Comparison of ENCODE assay signal across 20 cellular contexts in the genomic region with DNA sequence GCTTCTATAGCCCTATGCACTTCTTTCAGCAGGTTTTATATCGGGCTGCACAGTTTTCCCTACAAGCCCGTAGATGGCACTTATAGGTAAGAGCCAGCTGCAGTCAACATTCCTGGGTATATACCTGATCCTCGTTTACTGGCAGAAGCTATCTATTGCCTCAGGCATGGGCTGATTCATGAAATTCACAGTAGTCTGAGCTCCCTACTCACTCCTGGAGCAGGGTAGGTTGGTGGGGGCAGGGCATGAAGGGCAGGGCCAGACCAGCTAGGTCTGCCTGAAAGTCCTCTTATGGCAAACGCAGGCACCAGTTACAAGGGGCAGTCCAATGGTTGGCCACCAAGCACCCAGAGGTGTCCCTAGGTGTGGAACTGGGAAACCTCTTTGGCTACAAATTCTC.
DNase-seq lines count a peak whose midpoint lies in the region; ATAC-seq, FAIRE-seq and TF ChIP-seq lines count a peak whose summit lies in the region.
"Had no signal": no experiment of that assay in that cellular context is flagged by ENCODE, and none has a peak within 500 bp of the region (broad histone marks: within the 10 kb centered on the region; RNA-seq: fewer than 3 reads in every experiment).

No MANE protein-coding gene starts in this region.

- H3K4me2 ChIP-seq in keratinocyte (ENCODE audit: control insufficient read depth, extremely low read depth, insufficient read depth, low read depth, low read length), result no peak overlapping the region

- no peak overlapping the region for H3K27ac ChIP-seq in RWPE2 (ENCODE audit: poor library complexity, severe bottlenecking)
- H3K27ac ChIP-seq in keratinocyte (ENCODE audit: control insufficient read depth, insufficient read depth, low read length), result no peak overlapping the region
- no peak overlapping the region for H3K27ac ChIP-seq in heart left ventricle
- H3K27ac ChIP-seq: HL-60 had no signal

- no peak overlapping the region for H2AFZ ChIP-seq in keratinocyte (ENCODE audit: control insufficient read depth, low read length)

- H3K27me3 Mint-ChIP-seq in activated T-cell treated with anti-CD3 and anti-CD28 coated beads, Interleukin-2, amount 50 U/mL, for 24 hours, result peaks cover 2% of the 10 kb centered on the region

- TF ChIP-seq CTCF in RWPE2 (IDR thresholded peaks at IDR 0.05; ENCODE audit: poor library complexity, severe bottlenecking), result no peak
- TF ChIP-seq CTCF in keratinocyte (optimal IDR thresholded peaks at IDR 0.05 in 1 of 3, IDR thresholded peaks at IDR 0.05 in 1 of 3, conservative IDR thresholded peaks at IDR 0.05 in 1 of 3; ENCODE audit: extremely low read depth in 1 of 3, insufficient read depth in 2 of 3, low read length in 3 of 3), result no peak
- TF ChIP-seq CTCF in heart left ventricle (IDR thresholded peaks at IDR 0.05), result no peak

- no peaks in the 10 kb centered on the region for H3K36me3 Mint-ChIP-seq in activated T-cell treated with anti-CD3 and anti-CD28 coated beads, Interleukin-2, amount 50 U/mL, for 24 hours (ENCODE audit: low read depth)

- peak; percentile 10 for DNase-seq in ELR (ENCODE audit: low read depth)
- DNase-seq in M059J (ENCODE audit: low read depth), result peak; percentile 8
- peak; percentile 62 for DNase-seq in RWPE2 (ENCODE audit: low spot score)
- DNase-seq in keratinocyte (ENCODE audit: low read depth, low spot score), result peak; percentile 2
- no peak for DNase-seq in activated T-cell treated with anti-CD3 and anti-CD28 coated beads, Interleukin-2, amount 50 U/mL, for 24 hours
- DNase-seq in heart left ventricle, result no peak
- no peak for DNase-seq in NOMO-1 treated with DMSO at 0.1 percent for 48 hours (lab: John Stamatoyannopoulos, UW; ENCODE audit: unreplicated experiment)
- DNase-seq: ACHN; AML-193; Caco-2; DMS153; NCI-H1417; NCI-H187 treated with DMSO at 0.1 percent for 48 hours; NCI-H2227 treated with DMSO at 0.1 percent for 48 hours; NCI-H524 treated with DMSO at 0.1 percent for 48 hours; NK-92 treated with Interleukin-12 subunit alpha and Interleukin-12 subunit beta, amount 100 ng/mL, for 24 hours; OCI-M1 had no signal

- no peaks in the 10 kb centered on the region for H3K27me3 ChIP-seq in RWPE2 (ENCODE audit: insufficient read depth, poor library complexity, severe bottlenecking)
- no peaks in the 10 kb centered on the region for H3K27me3 ChIP-seq in keratinocyte (ENCODE audit: control insufficient read depth, extremely low read depth, insufficient read depth, low read length)
- no peaks in the 10 kb centered on the region for H3K27me3 ChIP-seq in heart left ventricle

- intact Hi-C loops in heart left ventricle (cut with DNase I), result no loop called here

- H3K36me3 ChIP-seq in RWPE2 (ENCODE audit: low read depth) (no peaks in the 10 kb centered on the region), keratinocyte (ENCODE audit: control insufficient read depth in 2 of 2, extremely low read depth in 1 of 2, insufficient read depth in 2 of 2, low read length in 2 of 2) (no peaks in the 10 kb centered on the region), heart left ventricle (no peaks in the 10 kb centered on the region)
- H3K36me3 ChIP-seq: HAP-1 had no signal

- no peak for TF ChIP-seq POLR2A in heart left ventricle (IDR thresholded peaks at IDR 0.05)

- H3K9me3 ChIP-seq in RWPE2 (ENCODE audit: severe bottlenecking) (no peaks in the 10 kb centered on the region), keratinocyte (ENCODE audit: control insufficient read depth, low read depth, low read length) (no peaks in the 10 kb centered on the region), heart left ventricle (peaks cover 0 to 25% (median 0%) of the 10 kb centered on the region in 12 donors)
- H3K9me3 ChIP-seq: HAP-1 had no signal

- no peak overlapping the region for H3K4me3 Mint-ChIP-seq in activated T-cell treated with anti-CD3 and anti-CD28 coated beads, Interleukin-2, amount 50 U/mL, for 24 hours

- peak; percentile 96 for ATAC-seq in RWPE2 (ENCODE audit: low read depth)
- no peak for ATAC-seq in heart left ventricle
- ATAC-seq: Right ventricle myocardium inferior had no signal

- H3K79me2 ChIP-seq in keratinocyte (ENCODE audit: control insufficient read depth, insufficient read depth, low read length), result no peaks in the 10 kb centered on the region

- no peaks in the 10 kb centered on the region for H3K4me1 ChIP-seq in RWPE2 (ENCODE audit: insufficient read depth, poor library complexity, severe bottlenecking)
- H3K4me1 ChIP-seq in keratinocyte (ENCODE audit: control insufficient read depth, extremely low read depth, insufficient read depth, low read length), result no peaks in the 10 kb centered on the region
- H3K4me1 ChIP-seq in heart left ventricle, result no peaks in the 10 kb centered on the region
- H3K4me1 ChIP-seq: Caco-2, HAP-1 had no signal

- H3K9me1 ChIP-seq in keratinocyte (ENCODE audit: control insufficient read depth, extremely low read depth, insufficient read depth, low read length), result no peaks in the 10 kb centered on the region

- H3K27ac Mint-ChIP-seq in activated T-cell treated with anti-CD3 and anti-CD28 coated beads, Interleukin-2, amount 50 U/mL, for 24 hours, result no peak overlapping the region

- peaks cover 15% of the 10 kb centered on the region for H3K9me3 Mint-ChIP-seq in activated T-cell treated with anti-CD3 and anti-CD28 coated beads, Interleukin-2, amount 50 U/mL, for 24 hours

- 65 to 72% (median 71%) methylated on average over 4 of the region's 4 CpGs for WGBS in heart left ventricle, 4 donors

- no peak overlapping the region for H3K9ac ChIP-seq in keratinocyte (ENCODE audit: control insufficient read depth, extremely low read depth, insufficient read depth, low read length)

- H4K20me1 ChIP-seq in keratinocyte (ENCODE audit: control insufficient read depth, extremely low read depth, insufficient read depth, low read length), result no peaks in the 10 kb centered on the region

- no peak overlapping the region for H3K4me3 ChIP-seq in RWPE2 (ENCODE audit: severe bottlenecking)
- no peak overlapping the region for H3K4me3 ChIP-seq in keratinocyte (ENCODE audit: control insufficient read depth in 2 of 3, extremely low read depth in 1 of 3, insufficient read depth in 2 of 3, low read depth in 1 of 3, low read length in 3 of 3)
- H3K4me3 ChIP-seq in heart left ventricle, result no peak overlapping the region
- H3K4me3 ChIP-seq: HAP-1 had no signal

- dilution Hi-C loops in keratinocyte (cut with MboI; ENCODE audit: extremely low pct_ligation_motif_present, low sequenced_read_pairs), result no loop called here

- no peaks in the 10 kb centered on the region for H3K4me1 Mint-ChIP-seq in activated T-cell treated with anti-CD3 and anti-CD28 coated beads, Interleukin-2, amount 50 U/mL, for 24 hours (ENCODE audit: low read depth)

- peak; percentile 29 for FAIRE-seq in keratinocyte (lab: Jason Lieb, UNC)

Comparison
In these comparisons a context has a peak if more than half of its experiments do, and no peak if none do; other contexts are left out.
1. DNase-seq: peak in ELR (single experiment), M059J (single experiment), RWPE2 (single experiment) and keratinocyte (single experiment); none in activated T-cell treated with anti-CD3 and anti-CD28 coated beads, Interleukin-2, amount 50 U/mL, for 24 hours (single experiment), heart left ventricle (0 of 5) and NOMO-1 treated with DMSO at 0.1 percent for 48 hours (single experiment).